ENCODE assay signal across 23 cellular contexts in genomic region chr7:37481154-37481553, GRCh38. TPM values are rescaled to one million over a fixed set of nuclear protein-coding genes. Genes with fewer than 3 reads are reported as not detected.
A peak's percentile ranks its signal among the peaks of the same experiment; 100 is the strongest.
DNase-seq lines count a peak whose midpoint lies in the region; ATAC-seq, FAIRE-seq and TF ChIP-seq lines count a peak whose summit lies in the region.
"Had no signal": no experiment of that assay in that cellular context is flagged by ENCODE, and none has a peak within 500 bp of the region (broad histone marks: within the 10 kb centered on the region; RNA-seq: fewer than 3 reads in every experiment).

No MANE protein-coding gene starts in this region.

- no peak for TF ChIP-seq POLR2A in H1 (IDR thresholded peaks at IDR 0.05; ENCODE audit: control extremely low read depth in 1 of 2, low read depth in 2 of 2, low read length in 2 of 2)

- TF ChIP-seq CTCF in brain (conservative IDR thresholded peaks at IDR 0.05) (no peak), H1 (IDR thresholded peaks at IDR 0.05; ENCODE audit: control extremely low read depth in 1 of 3, insufficient read depth in 1 of 3, low read depth in 1 of 3, low read length in 3 of 3) (no peak), neutrophil (IDR thresholded peaks at IDR 0.05) (no peak)

- no peaks in the 10 kb centered on the region; a peak in 1 of 7 replicates for H3K27me3 ChIP-seq in H1 (replicated peaks in 1 of 4; ENCODE audit: control insufficient read depth in 3 of 4, extremely low read depth in 1 of 4, insufficient read depth in 3 of 4, low read length in 3 of 4)
- H3K27me3 ChIP-seq in neutrophil: no peaks in the 10 kb centered on the region
- no peaks in the 10 kb centered on the region for H3K27me3 ChIP-seq in H7 (ENCODE audit: control insufficient read depth, insufficient read depth, low read length)

- no peaks in the 10 kb centered on the region for H3K79me1 ChIP-seq in H1 (ENCODE audit: low read depth, low read length)

- H4K5ac ChIP-seq in H1 (ENCODE audit: insufficient read length, low read depth, low read length): no peak overlapping the region

- POLR2A ChIA-PET in H1 (lab: Charles Lee; ENCODE audit: partially characterized antibody): no interaction called here

- no peak overlapping the region for H3K23ac ChIP-seq in H1 (ENCODE audit: insufficient read length)

- no peak for ATAC-seq in stimulated activated effector memory CD8-positive, alpha-beta T cell treated with anti-CD3 and anti-CD28 coated beads, Interleukin-12 subunit alpha, Interleukin-12 subunit beta, amount 100 ng/mL, for 72 hours
- ATAC-seq: CD8-positive, alpha-beta T cell had no signal

- 90% methylated on average over 5 of the region's 5 CpGs; no CpG with 5 or more reads in 1 of the 2 experiments for WGBS in H1 (ENCODE audit: extremely low coverage in 1 of 2, insufficient coverage in 1 of 2, insufficient read length in 1 of 2, insufficient replicate concordance in 2 of 2, low coverage in 1 of 2, low lambda C conversion rate in 2 of 2, missing lambda C conversion rate in 1 of 2), 2 experiments

- no peak overlapping the region for H2AK5ac ChIP-seq in H1 (ENCODE audit: low read depth, low read length)

- no peaks in the 10 kb centered on the region for H3K79me2 ChIP-seq in H1 (ENCODE audit: control insufficient read depth in 1 of 2, insufficient read depth in 2 of 2, low read length in 2 of 2)

- H2AFZ ChIP-seq in H1 (ENCODE audit: low read length): 0 out of 2 replicates have a peak overlapping the region, but pooled peaks have one; percentile 9

- H3K9me3 Mint-ChIP-seq in brain: peaks cover 0 to 10% (median 1%) of the 10 kb centered on the region in 5 experiments
- H3K9me3 Mint-ChIP-seq in stimulated activated effector memory CD8-positive, alpha-beta T cell treated with anti-CD3 and anti-CD28 coated beads, Interleukin-12 subunit alpha, Interleukin-12 subunit beta, amount 100 ng/mL, for 72 hours: no peaks in the 10 kb centered on the region

- no peaks in the 10 kb centered on the region for H3K9me3 ChIP-seq in H1 (ENCODE audit: insufficient read depth in 2 of 2, low read depth in 1 of 2, low read length in 1 of 2)
- no peaks in the 10 kb centered on the region for H3K9me3 ChIP-seq in neutrophil
- H3K9me3 ChIP-seq: SJCRH30 had no signal

- H3K4me1 ChIP-seq in H1 (replicated peaks in 1 of 4; ENCODE audit: control insufficient read depth in 3 of 4, insufficient read depth in 4 of 4, low read length in 3 of 4): peaks cover 2 to 7% (median 4%) of the 10 kb centered on the region in 4 experiments; a peak in 3 of 7 replicates
- peaks cover 16 to 18% of the 10 kb centered on the region in 2 experiments for H3K4me1 ChIP-seq in neutrophil (ENCODE audit: control insufficient read depth in 1 of 2, insufficient read depth in 1 of 2, low read depth in 1 of 2, low read length in 1 of 2)
- H3K4me1 ChIP-seq: SJCRH30 had no signal

- no peak overlapping the region for H3K14ac ChIP-seq in H1 (ENCODE audit: insufficient read length)

- H2BK12ac ChIP-seq in H1 (ENCODE audit: low read depth, low read length): peak overlapping the region; percentile 42; the same call in 1 of the 2 replicates

- H3K23me2 ChIP-seq in H1 (ENCODE audit: low read depth, low read length): no peaks in the 10 kb centered on the region

- H3K36me3 Mint-ChIP-seq in brain: no peaks in the 10 kb centered on the region
- H3K36me3 Mint-ChIP-seq in stimulated activated effector memory CD8-positive, alpha-beta T cell treated with anti-CD3 and anti-CD28 coated beads, Interleukin-12 subunit alpha, Interleukin-12 subunit beta, amount 100 ng/mL, for 72 hours: no peaks in the 10 kb centered on the region
- H3K36me3 Mint-ChIP-seq: CD8-positive, alpha-beta T cell had no signal

- no peak overlapping the region for H3K9ac ChIP-seq in H1 (replicated peaks in 1 of 4; ENCODE audit: extremely low read depth in 1 of 4, low read depth in 3 of 4, low read length in 3 of 4)

- H2BK20ac ChIP-seq in H1 (ENCODE audit: low read length): peak overlapping the region; percentile 73; the same call in 1 of the 2 replicates

- H2BK120ac ChIP-seq in H1 (replicated peaks; ENCODE audit: low read depth, low read length): no peak overlapping the region

- H4K20me1 ChIP-seq in H1 (replicated peaks in 1 of 2; ENCODE audit: control insufficient read depth in 1 of 2, insufficient read depth in 2 of 2, low read length in 2 of 2): no peaks in the 10 kb centered on the region

- no peak overlapping the region for H4K91ac ChIP-seq in H1 (replicated peaks; ENCODE audit: insufficient read length, low read length)

- no peak overlapping the region for H4K8ac ChIP-seq in H1 (ENCODE audit: extremely low read depth, insufficient read depth, low read length)

- H3K27ac ChIP-seq in H1 (ENCODE audit: low read depth, low read length): no peak overlapping the region
- H3K27ac ChIP-seq in neutrophil: peak overlapping the region; percentile 58
- H3K27ac ChIP-seq: HL-60, SJCRH30 had no signal

- H3K56ac ChIP-seq in H1 (replicated peaks; ENCODE audit: insufficient read length, low read depth, low read length): no peak overlapping the region

- peaks cover 64% of the 10 kb centered on the region for H3K4me1 Mint-ChIP-seq in brain
- H3K4me1 Mint-ChIP-seq in stimulated activated effector memory CD8-positive, alpha-beta T cell treated with anti-CD3 and anti-CD28 coated beads, Interleukin-12 subunit alpha, Interleukin-12 subunit beta, amount 100 ng/mL, for 72 hours: no peaks in the 10 kb centered on the region

- no peaks in the 10 kb centered on the region for H3K27me3 Mint-ChIP-seq in brain

- no peak overlapping the region for H3K4ac ChIP-seq in H1 (replicated peaks; ENCODE audit: insufficient read length, low read depth, low read length)

- H3K4me2 ChIP-seq in H1 (ENCODE audit: insufficient read depth in 1 of 2, low read depth in 2 of 2, low read length in 2 of 2): no peak overlapping the region

- no peak for FAIRE-seq in H1 (lab: Jason Lieb, UNC)
- peak; percentile 50 for FAIRE-seq in urothelium cell line (lab: Jason Lieb, UNC)
- FAIRE-seq: GM18507, H54, RCC 7860 had no signal

- CTCF ChIA-PET in H1 (lab: Charles Lee; ENCODE audit: partially characterized antibody): no interaction called here

- H3K36me3 ChIP-seq in H1 (ENCODE audit: control insufficient read depth in 2 of 4, insufficient read depth in 4 of 4, low read length in 3 of 4): no peaks in the 10 kb centered on the region
- no peaks in the 10 kb centered on the region for H3K36me3 ChIP-seq in neutrophil
- H3K36me3 ChIP-seq in H7 (replicated peaks; ENCODE audit: control insufficient read depth, insufficient read depth, low read length): no peaks in the 10 kb centered on the region
- H3K36me3 ChIP-seq: SJCRH30 had no signal

- no peak overlapping the region for H3K18ac ChIP-seq in H1 (ENCODE audit: extremely low read depth, low read length)

- TF ChIP-seq EP300 in H1 (IDR thresholded peaks at IDR 0.05; ENCODE audit: borderline replicate concordance in 1 of 2, low read depth in 2 of 2, low read length in 2 of 2): no peak

- no peak for TF ChIP-seq RAD21 in H1 (IDR thresholded peaks at IDR 0.05 in 1 of 2, conservative IDR thresholded peaks at IDR 0.05 in 1 of 2; ENCODE audit: low read depth in 2 of 2, low read length in 2 of 2)

- peak overlapping the region in 1 of 5 experiments; percentile 51 for H3K4me3 Mint-ChIP-seq in brain
- no peak overlapping the region for H3K4me3 Mint-ChIP-seq in stimulated activated effector memory CD8-positive, alpha-beta T cell treated with anti-CD3 and anti-CD28 coated beads, Interleukin-12 subunit alpha, Interleukin-12 subunit beta, amount 100 ng/mL, for 72 hours
- H3K4me3 Mint-ChIP-seq: CD8-positive, alpha-beta T cell had no signal

- peak overlapping the region; percentile 29; the same call in 1 of the 2 replicates for H2BK5ac ChIP-seq in H1 (ENCODE audit: low read depth, low read length)

- peak overlapping the region; percentile 12; the same call in 1 of the 2 replicates for H2BK15ac ChIP-seq in H1 (ENCODE audit: low read length)

- H3K4me3 ChIP-seq in H1 (ENCODE audit: extremely low read depth in 1 of 4, insufficient read depth in 2 of 4, low read depth in 3 of 4, low read length in 4 of 4): no peak overlapping the region
- no peak overlapping the region for H3K4me3 ChIP-seq in neutrophil (ENCODE audit: low read depth in 1 of 2, low read length in 1 of 2)
- no peak overlapping the region for H3K4me3 ChIP-seq in H7 (ENCODE audit: insufficient read depth, low read depth, low read length)
- H3K4me3 ChIP-seq: SJCRH30 had no signal

- intact Hi-C loops in cardiac septum (cut with DNase I): no loop called here

- DNase-seq in H1 (ENCODE audit: low read depth in 1 of 2, low spot score in 2 of 2) (no peak), urothelium cell line (ENCODE audit: low spot score) (no peak), H7 (no peak), cardiac septum (ENCODE audit: low spot score) (no peak)
- DNase-seq in stimulated activated effector memory CD8-positive, alpha-beta T cell treated with anti-CD3 and anti-CD28 coated beads, Interleukin-12 subunit alpha, Interleukin-12 subunit beta, amount 100 ng/mL, for 72 hours (ENCODE audit: low spot score in 2 of 2): no peak
- DNase-seq: Calu3; CD8-positive, alpha-beta T cell; GDM1; KBM-7; NCI-H1092; NCI-H1436; NCI-H187 treated with DMSO at 0.1 percent for 48 hours; NCI-H2107; NCI-H446 treated with DMSO at 0.1 percent for 48 hours; NCI-H526 treated with DMSO at 0.1 percent for 48 hours; OCI-M1; SJCRH30 had no signal

- peak overlapping the region in 3 of 5 experiments; percentile 19 to 88 (median 69) for H3K27ac Mint-ChIP-seq in brain
- H3K27ac Mint-ChIP-seq in stimulated activated effector memory CD8-positive, alpha-beta T cell treated with anti-CD3 and anti-CD28 coated beads, Interleukin-12 subunit alpha, Interleukin-12 subunit beta, amount 100 ng/mL, for 72 hours: no peak overlapping the region
- H3K27ac Mint-ChIP-seq: CD8-positive, alpha-beta T cell had no signal

TF ChIP-seq in H1, 55 proteins besides CTCF, POLR2A, EP300 and RAD21 (continues in another document):
- TF ChIP-seq NRF1 (IDR thresholded peaks at IDR 0.05; ENCODE audit: low read depth, low read length): no peak
- no peak for TF ChIP-seq BACH1 (IDR thresholded peaks at IDR 0.05; ENCODE audit: low read length)
- TF ChIP-seq SIX5 (IDR thresholded peaks at IDR 0.05; ENCODE audit: low read depth, low read length): no peak
- no peak for TF ChIP-seq SIN3A (conservative IDR thresholded peaks at IDR 0.05 in 1 of 2, IDR thresholded peaks at IDR 0.05 in 1 of 2; ENCODE audit: low read depth in 1 of 2, low read length in 2 of 2)

RNA-seq across cellular contexts. Expression of gene ELMO1, which starts 32.5 kb away (rescaled TPM):
- polyA plus RNA-seq in brain (ENCODE audit: insufficient read depth, low read depth, low replicate concordance): 76.4 TPM
- total RNA-seq in H1 (2021; fragmentation: NEBNext Ultra II Directional; extraction: Animal tissue kit (Norgen Biotek cat#: 25700)): 18.4 and 20.6 TPM in 2 replicates
- polyA plus RNA-seq in H1 (2011; rRNA removed): 14.1 and 21.0 TPM in 2 replicates
- polyA plus RNA-seq in H1 (2011; cell fraction: cytosol; rRNA removed): 8.6 TPM
- 18.5 TPM for polyA plus RNA-seq in H1 (2011; cell fraction: nucleus; rRNA removed)
- 19.3 to 24.3 TPM (median 21.1 TPM) in 4 replicates for polyA plus RNA-seq in H1 (2012, experiment 1 of 2)
- polyA plus RNA-seq in H1 (2012, experiment 2 of 2): 10.1 TPM
- 6.8 TPM for polyA plus RNA-seq in H1 (2013, experiment 1 of 2)
- polyA plus RNA-seq in H1 (2013, experiment 2 of 2): 6.6 TPM
- polyA minus RNA-seq in H1 (2011; rRNA and poly(A)+ RNA removed): 65.9 and 71.4 TPM in 2 replicates
- 19.8 TPM for polyA minus RNA-seq in H1 (2011; cell fraction: cytosol; rRNA and poly(A)+ RNA removed)
- polyA minus RNA-seq in H1 (2011; cell fraction: nucleus; rRNA and poly(A)+ RNA removed): 178 TPM
- 8.0 and 8.7 TPM in 2 replicates for total RNA-seq in H7 (2014; rRNA removed; shearing (Covaris generic))
- total RNA-seq in cardiac septum: 11.4 TPM
- total RNA-seq: Calu3 had no signal
